Comparison of ENCODE assay signal across 8 cellular contexts in the genomic region with DNA sequence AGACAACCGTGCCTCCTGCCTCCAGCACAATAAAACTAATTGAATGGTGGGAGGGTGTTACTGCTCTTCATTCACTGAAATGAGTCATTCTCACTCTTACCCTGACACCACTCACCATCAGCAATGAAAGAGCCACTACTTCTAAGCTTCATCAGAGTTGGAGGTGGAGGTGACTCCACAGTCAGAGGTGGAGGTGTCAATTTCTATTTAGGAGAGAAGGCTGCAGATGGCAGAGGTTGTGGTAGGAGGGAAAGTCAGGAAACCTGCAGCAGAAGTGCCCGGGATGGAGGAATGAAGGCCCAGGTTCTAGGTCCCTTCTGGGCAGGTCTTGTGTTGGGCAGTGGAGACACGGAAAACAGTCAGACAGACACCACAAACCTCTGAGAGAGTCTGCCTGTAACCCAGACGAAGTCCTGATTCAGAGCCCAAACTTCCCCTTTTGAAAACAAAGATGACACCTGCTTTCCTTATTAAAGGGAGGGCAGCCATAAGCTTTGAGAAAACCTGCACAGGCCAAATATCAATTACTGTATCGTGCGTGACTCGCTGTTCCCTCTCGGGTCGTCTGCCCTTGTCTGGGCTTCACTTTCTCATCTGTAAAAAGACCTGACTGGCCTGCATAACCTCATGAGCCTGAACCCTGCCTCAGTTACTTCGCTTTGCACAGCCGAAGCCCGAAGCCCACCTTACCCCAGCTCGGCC. TPM values are rescaled to one million over a fixed set of nuclear protein-coding genes. Genes with fewer than 3 reads are reported as not detected.
DNase-seq lines count a peak whose midpoint lies in the region; ATAC-seq and TF ChIP-seq lines count a peak whose summit lies in the region.

No MANE protein-coding gene starts in this region.

- H3K4me3 ChIP-seq in AG04450 (ENCODE audit: low read depth, low read length), result peak overlapping the region; percentile 93
- peak overlapping the region; percentile 91 for H3K4me3 ChIP-seq in WI38 (ENCODE audit: low read depth, low read length)
- peak overlapping the region; percentile 73 to 87 (median 84) for H3K4me3 ChIP-seq in fibroblast of lung (replicated peaks in 1 of 4; ENCODE audit: control extremely low read depth in 1 of 4, insufficient read depth in 1 of 4, low read depth in 3 of 4, low read length in 4 of 4)
- peak overlapping the region; percentile 83 to 90 for H3K4me3 ChIP-seq in prostate gland

- H3K79me2 ChIP-seq in fibroblast of lung (ENCODE audit: control insufficient read depth, insufficient read depth, low read length), result peaks cover 11% of the 10 kb centered on the region

- CTCF ChIA-PET in AG04450 (lab: Charles Lee), result interaction anchor here (0.7 to 1.7 kb wide), 2 partner anchors 119 to 147 kb away, joined by 3 to 4 read pairs; no protein-coding TSS in a partner anchor

- H3K27me3 ChIP-seq in AG04450 (ENCODE audit: control insufficient read depth, insufficient read depth, low read length), result no peaks in the 10 kb centered on the region
- H3K27me3 ChIP-seq in fibroblast of lung (ENCODE audit: control insufficient read depth, insufficient read depth, low read length), result no peaks in the 10 kb centered on the region
- no peaks in the 10 kb centered on the region for H3K27me3 ChIP-seq in prostate gland (replicated peaks; ENCODE audit: insufficient read depth)

- H3K4me1 ChIP-seq in fibroblast of lung (ENCODE audit: control insufficient read depth, extremely low read depth, insufficient read depth, low read length) (peaks cover 15% of the 10 kb centered on the region), prostate gland (replicated peaks) (peaks cover 10% of the 10 kb centered on the region)

- TF ChIP-seq CTCF in AG04450 (IDR thresholded peaks at IDR 0.05; ENCODE audit: low read depth, low read length), result no peak
- TF ChIP-seq CTCF in WI38 (IDR thresholded peaks at IDR 0.05; ENCODE audit: low read depth, low read length), result no peak
- TF ChIP-seq CTCF in fibroblast of lung (conservative IDR thresholded peaks at IDR 0.05 in 1 of 2, IDR thresholded peaks at IDR 0.05 in 1 of 2; ENCODE audit: low read depth in 1 of 2, low read length in 2 of 2), result no peak
- TF ChIP-seq CTCF in prostate gland (IDR thresholded peaks at IDR 0.05), result no peak

- ATAC-seq in HG03159 (IDR thresholded peaks at IDR 0.05; ENCODE audit: unreplicated experiment) (peak; percentile 8), HG03342 (IDR thresholded peaks at IDR 0.05; ENCODE audit: unreplicated experiment) (no peak), HG02973 (IDR thresholded peaks at IDR 0.05; ENCODE audit: unreplicated experiment) (no peak), GM19395 (IDR thresholded peaks at IDR 0.05; ENCODE audit: unreplicated experiment) (no peak)

- intact Hi-C loops in prostate gland (cut with DNase I), result loop anchor here (2.0 to 10.0 kb wide), 5 partner anchors 49 to 683 kb away; a partner anchor contains a TSS

- H3K9me3 ChIP-seq in AG04450 (ENCODE audit: control insufficient read depth, insufficient read depth, low read length), result no peaks in the 10 kb centered on the region; the same call in 1 of the 2 replicates
- no peaks in the 10 kb centered on the region for H3K9me3 ChIP-seq in fibroblast of lung (ENCODE audit: control insufficient read depth, insufficient read depth, low read depth, low read length)
- no peaks in the 10 kb centered on the region for H3K9me3 ChIP-seq in prostate gland

- WGBS in prostate gland, result 4% methylated on average over 13 of the region's 13 CpGs

- POLR2A ChIA-PET in AG04450 (lab: Yijun Ruan, JAX), result no interaction called here

- DNase-seq in AG04450 (ENCODE audit: low read depth, low spot score) (no peak), fibroblast of lung (ENCODE audit: low read depth in 2 of 2) (no peak), prostate gland (ENCODE audit: low spot score) (no peak)

- no peaks in the 10 kb centered on the region for H4K20me1 ChIP-seq in fibroblast of lung (ENCODE audit: control insufficient read depth, extremely low read depth, insufficient read depth, low read length)

- peak overlapping the region; percentile 96 for H3K4me2 ChIP-seq in fibroblast of lung (ENCODE audit: extremely low read depth, insufficient read depth, low read length)

- H2AFZ ChIP-seq in fibroblast of lung (ENCODE audit: low read length), result peak overlapping the region; percentile 92

- H3K27ac ChIP-seq in AG04450 (ENCODE audit: low read depth, low read length) (no peak overlapping the region), fibroblast of lung (ENCODE audit: insufficient read depth, low read length) (peak overlapping the region; percentile 55), prostate gland (peak overlapping the region; percentile 82)

- peak overlapping the region; percentile 68 for H3K9ac ChIP-seq in fibroblast of lung (ENCODE audit: insufficient read depth, low read length)

- no peak for TF ChIP-seq POLR2A in prostate gland (IDR thresholded peaks at IDR 0.05)

- H3K36me3 ChIP-seq in fibroblast of lung (ENCODE audit: control insufficient read depth, insufficient read depth, low read length) (no peaks in the 10 kb centered on the region), prostate gland (no peaks in the 10 kb centered on the region)

RNA-seq across cellular contexts. Expression of a gene that starts 0.7 kb away (rescaled TPM):
- polyA plus RNA-seq in AG04450 (2011; rRNA removed), result 16.6 and 16.9 TPM in 2 replicates
- polyA minus RNA-seq in AG04450 (2011; rRNA and poly(A)+ RNA removed), result 14.7 and 22.3 TPM in 2 replicates
- 10.3 and 12.6 TPM in 2 replicates for total RNA-seq in fibroblast of lung
- polyA plus RNA-seq in fibroblast of lung, result 11.6 and 14.7 TPM in 2 replicates
- polyA plus RNA-seq in fibroblast of lung (2012), result 17.1 and 18.8 TPM in 2 replicates
- 10.9 and 25.0 TPM in 2 replicates for polyA minus RNA-seq in fibroblast of lung (ENCODE audit: low replicate concordance)
- total RNA-seq in prostate gland, result 10 to 100 TPM; 17.7 to 30.5 TPM

RNA-seq across cellular contexts. Expression of a gene that starts 0.9 kb away (rescaled TPM):
- polyA plus RNA-seq in AG04450 (2011; rRNA removed) (6.9 and 7.6 TPM in 2 replicates), fibroblast of lung (9.0 TPM in 2 replicates)
- 13.8 and 14.8 TPM in 2 replicates for polyA minus RNA-seq in AG04450 (2011; rRNA and poly(A)+ RNA removed)
- total RNA-seq in fibroblast of lung (7.2 and 10.2 TPM in 2 replicates), prostate gland (10 to 100 TPM; 11.0 to 19.1 TPM)
- 6.8 and 7.6 TPM in 2 replicates for polyA plus RNA-seq in fibroblast of lung (2012)
- 13.8 and 14.8 TPM in 2 replicates for polyA minus RNA-seq in fibroblast of lung (ENCODE audit: low replicate concordance)

RNA-seq across cellular contexts. Expression of a gene that starts 49.4 kb away (rescaled TPM):
- polyA plus RNA-seq in AG04450 (2011; rRNA removed) (31.5 and 36.0 TPM in 2 replicates), fibroblast of lung (26.7 and 32.2 TPM in 2 replicates)
- polyA minus RNA-seq in AG04450 (2011; rRNA and poly(A)+ RNA removed), result 42.5 and 44.7 TPM in 2 replicates
- total RNA-seq in fibroblast of lung (25.7 and 30.1 TPM in 2 replicates), prostate gland (10 to 100 TPM; 44.1 to 56.9 TPM)
- 29.6 and 33.8 TPM in 2 replicates for polyA plus RNA-seq in fibroblast of lung (2012)
- 56.4 and 67.3 TPM in 2 replicates for polyA minus RNA-seq in fibroblast of lung (ENCODE audit: low replicate concordance)
